ENCODE assay signal across 1 cellular context in genomic region chr1:234724517-234725176, GRCh38.
TF ChIP-seq lines count a peak whose summit lies in the region.

No MANE protein-coding gene starts in this region.

TF ChIP-seq in HepG2, 621 proteins besides CTCF, POLR2A, EP300 and RAD21 (continued from another document and continues in another):
- TF ChIP-seq NFATC3 (CRISPR knock-in tag; IDR thresholded peaks at IDR 0.05) (no peak), HNRNPH1 (optimal IDR thresholded peaks at IDR 0.05; ENCODE audit: low read depth, low read length) (peak; percentile 83), NR2F1 (CRISPR knock-in tag; IDR thresholded peaks at IDR 0.05) (peak in 1 of 2 experiments; percentile 34; a peak in 2 of 4 replicates), HNRNPL (IDR thresholded peaks at IDR 0.05; ENCODE audit: low read depth, low read length) (peak; percentile 76; the same call in 1 of the 2 replicates), MYC (CRISPR knock-in tag; IDR thresholded peaks at IDR 0.05; ENCODE audit: borderline replicate concordance) (peak; percentile 26; the same call in 1 of the 2 replicates), TOPORS (CRISPR knock-in tag; IDR thresholded peaks at IDR 0.05) (peak; percentile 65; the same call in 1 of the 2 replicates), RERE (CRISPR knock-in tag; IDR thresholded peaks at IDR 0.05; ENCODE audit: low read depth) (peak; percentile 11; the same call in 1 of the 2 replicates), ZKSCAN8 (CRISPR knock-in tag; IDR thresholded peaks at IDR 0.05; ENCODE audit: borderline replicate concordance) (0 out of 2 replicates have a peak, but pooled peaks have one; percentile 12), FOXO1 (CRISPR knock-in tag; IDR thresholded peaks at IDR 0.05) (no peak), KMT2A (CRISPR knock-in tag; IDR thresholded peaks at IDR 0.05) (no peak), ZSCAN12 (CRISPR knock-in tag; IDR thresholded peaks at IDR 0.05) (no peak), ZFP1 (CRISPR knock-in tag; IDR thresholded peaks at IDR 0.05) (peak; percentile 47; the same call in 1 of the 2 replicates), NFAT5 (CRISPR knock-in tag; IDR thresholded peaks at IDR 0.05) (no peak), ETS1 (CRISPR knock-in tag; IDR thresholded peaks at IDR 0.05) (no peak), PATZ1 (CRISPR knock-in tag; IDR thresholded peaks at IDR 0.05) (no peak), ZNF879 (CRISPR knock-in tag; IDR thresholded peaks at IDR 0.05) (no peak), KDM6A (CRISPR knock-in tag; IDR thresholded peaks at IDR 0.05; ENCODE audit: low read depth) (no peak), ATF2 (CRISPR knock-in tag; IDR thresholded peaks at IDR 0.05) (no peak), ZNF784 (CRISPR knock-in tag; IDR thresholded peaks at IDR 0.05; ENCODE audit: borderline replicate concordance) (no peak), NONO (IDR thresholded peaks at IDR 0.05) (no peak), NONO (CRISPR knock-in tag; conservative IDR thresholded peaks at IDR 0.05) (peak; percentile 45), ZNF691 (CRISPR knock-in tag; IDR thresholded peaks at IDR 0.05; ENCODE audit: borderline replicate concordance, low read depth) (0 out of 2 replicates have a peak, but pooled peaks have one; percentile 9), ZNF629 (CRISPR knock-in tag; conservative IDR thresholded peaks at IDR 0.05) (no peak; the same call in 1 of the 2 replicates), STAT5B (CRISPR knock-in tag; IDR thresholded peaks at IDR 0.05) (no peak), ZNF678 (CRISPR knock-in tag; IDR thresholded peaks at IDR 0.05) (no peak), KDM5B (CRISPR knock-in tag; IDR thresholded peaks at IDR 0.05; ENCODE audit: borderline replicate concordance) (no peak; the same call in 1 of the 2 replicates), ZNF883 (CRISPR knock-in tag; IDR thresholded peaks at IDR 0.05; ENCODE audit: not compliant biosample characterization) (no peak), KLF12 (CRISPR knock-in tag; IDR thresholded peaks at IDR 0.05; ENCODE audit: borderline replicate concordance) (no peak), SMARCE1 (IDR thresholded peaks at IDR 0.05; ENCODE audit: borderline replicate concordance) (no peak), ZNF773 (CRISPR knock-in tag; IDR thresholded peaks at IDR 0.05; ENCODE audit: borderline replicate concordance) (no peak), ATF5 (CRISPR knock-in tag; IDR thresholded peaks at IDR 0.05; ENCODE audit: low read depth) (no peak), FOSL2 (CRISPR knock-in tag; IDR thresholded peaks at IDR 0.05) (no peak; the same call in none of the 2 replicates), ZGPAT (CRISPR knock-in tag; IDR thresholded peaks at IDR 0.05) (peak; percentile 85), PHF20 (CRISPR knock-in tag; IDR thresholded peaks at IDR 0.05) (no peak; the same call in 1 of the 2 replicates), CREB1 (IDR thresholded peaks at IDR 0.05) (no peak), CREB1 (CRISPR knock-in tag; IDR thresholded peaks at IDR 0.05) (no peak), ZNF574 (CRISPR knock-in tag; IDR thresholded peaks at IDR 0.05) (no peak; the same call in 1 of the 2 replicates)
